In the genomic region with DNA sequence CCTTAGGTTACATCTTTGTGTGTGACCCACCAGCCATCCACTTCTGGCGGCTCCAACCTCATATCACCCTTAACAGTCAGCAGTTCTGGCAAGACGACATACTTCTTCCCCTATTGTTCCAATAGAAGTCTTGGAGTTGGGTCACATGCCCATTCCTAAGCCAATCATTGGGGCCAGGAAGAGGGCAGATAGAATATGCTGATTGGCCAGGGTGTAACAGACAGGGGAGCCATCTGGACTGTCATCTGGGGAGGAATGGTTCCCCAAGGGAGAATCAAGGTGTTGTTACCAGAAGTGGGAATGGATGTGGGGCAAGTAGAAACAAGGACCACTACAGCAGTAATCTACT, we compare ENCODE assay signal across 1 cellular context.
TF ChIP-seq lines count a peak whose summit lies in the region.

No MANE protein-coding gene starts in this region.

TF ChIP-seq in IMR-90, 13 proteins besides CTCF, POLR2A, EP300 and RAD21 (continued from another document):
- TF ChIP-seq, protein P1, sequence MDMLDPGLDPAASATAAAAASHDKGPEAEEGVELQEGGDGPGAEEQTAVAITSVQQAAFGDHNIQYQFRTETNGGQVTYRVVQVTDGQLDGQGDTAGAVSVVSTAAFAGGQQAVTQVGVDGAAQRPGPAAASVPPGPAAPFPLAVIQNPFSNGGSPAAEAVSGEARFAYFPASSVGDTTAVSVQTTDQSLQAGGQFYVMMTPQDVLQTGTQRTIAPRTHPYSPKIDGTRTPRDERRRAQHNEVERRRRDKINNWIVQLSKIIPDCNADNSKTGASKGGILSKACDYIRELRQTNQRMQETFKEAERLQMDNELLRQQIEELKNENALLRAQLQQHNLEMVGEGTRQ (IDR thresholded peaks at IDR 0.05; ENCODE audit: low read depth, low read length) = peak; percentile 28; the same call in 1 of the 2 replicates
